Comparison of ENCODE assay signal across 1 cellular context in the genomic region with DNA sequence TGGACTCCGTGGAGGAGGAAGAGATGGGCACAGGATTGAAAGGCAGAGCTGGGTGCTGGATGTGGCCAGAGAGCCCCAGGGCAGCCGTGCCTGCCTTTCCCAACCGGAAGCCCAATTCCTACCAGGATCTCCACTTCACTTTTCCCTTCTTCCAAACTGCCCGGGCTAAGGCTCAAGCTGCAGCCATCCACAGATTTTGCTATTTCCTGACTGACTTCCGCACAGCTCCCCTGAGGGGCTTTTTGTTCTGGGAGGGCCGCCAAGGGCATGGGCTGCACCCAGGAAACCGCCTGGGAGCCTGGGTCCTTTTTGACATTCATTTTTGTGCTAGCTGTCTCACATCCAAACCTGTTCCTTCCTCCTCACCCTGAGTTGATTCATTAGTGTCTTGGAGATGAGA.
TF ChIP-seq lines count a peak whose summit lies in the region.

No MANE protein-coding gene starts in this region.

TF ChIP-seq in SK-N-SH treated with all-trans-retinoic acid at 6 μM for 48 hours, 23 proteins besides CTCF, POLR2A, EP300 and RAD21 (continued from another document):
- TF ChIP-seq BACH2 (CRISPR knock-in tag; IDR thresholded peaks at IDR 0.05; ENCODE audit: borderline replicate concordance), result no peak
- TF ChIP-seq RARB (CRISPR knock-in tag; IDR thresholded peaks at IDR 0.05), result no peak
